In genomic region chr15:47431501-47431900, GRCh38 we compare ENCODE assay signal across 24 cellular contexts.
DNase-seq lines count a peak whose midpoint lies in the region; ATAC-seq and TF ChIP-seq lines count a peak whose summit lies in the region.
"Had no signal": no experiment of that assay in that cellular context is flagged by ENCODE, and none has a peak within 500 bp of the region (broad histone marks: within the 10 kb centered on the region; RNA-seq: fewer than 3 reads in every experiment).

No MANE protein-coding gene starts in this region.

- WGBS in psoas muscle, 3 donors: 85 to 92% (median 87%) methylated on average over 3 of the region's 3 CpGs

- POLR2A ChIA-PET in BJ (lab: Charles Lee): no interaction called here

- H3K27ac ChIP-seq in osteoblast (ENCODE audit: low read depth, low read length) (peak overlapping the region; percentile 61), psoas muscle (no peak overlapping the region)
- H3K27ac ChIP-seq: colonic mucosa, epithelial cell of prostate, hepatocyte, prostate gland, vagina had no signal

- ATAC-seq in GM19463 (IDR thresholded peaks at IDR 0.05; ENCODE audit: unreplicated experiment) (no peak), psoas muscle (no peak)
- ATAC-seq: left lobe of liver had no signal

- no peaks in the 10 kb centered on the region for H3K79me2 ChIP-seq in osteoblast (ENCODE audit: insufficient read depth, low read length)
- H3K79me2 ChIP-seq: hepatocyte had no signal

- H3K4me1 Mint-ChIP-seq in type B pancreatic cell (ENCODE audit: unreplicated experiment): no peaks in the 10 kb centered on the region

- no peaks in the 10 kb centered on the region for H4K20me1 ChIP-seq in osteoblast (ENCODE audit: insufficient read depth, low read length)

- H3K9me3 ChIP-seq in MG63 (no peaks in the 10 kb centered on the region), osteoblast (ENCODE audit: low read depth, low read length) (no peaks in the 10 kb centered on the region), psoas muscle (no peaks in the 10 kb centered on the region)
- H3K9me3 ChIP-seq: colonic mucosa, prostate gland, vagina had no signal

- no peaks in the 10 kb centered on the region for H3K36me3 ChIP-seq in BJ (ENCODE audit: control insufficient read depth, insufficient read depth, low read length)
- no peaks in the 10 kb centered on the region for H3K36me3 ChIP-seq in MG63
- H3K36me3 ChIP-seq in osteoblast (ENCODE audit: insufficient read depth, low read length): no peaks in the 10 kb centered on the region
- no peaks in the 10 kb centered on the region for H3K36me3 ChIP-seq in psoas muscle (ENCODE audit: insufficient read depth in 1 of 2, low read depth in 1 of 2)
- H3K36me3 ChIP-seq: colonic mucosa, prostate gland, vagina had no signal

- no peak overlapping the region for H3K4me3 ChIP-seq in BJ (ENCODE audit: low read depth, low read length)
- H3K4me3 ChIP-seq in MG63: no peak overlapping the region
- H3K4me3 ChIP-seq in osteoblast (ENCODE audit: insufficient read depth, low read length): no peak overlapping the region
- no peak overlapping the region for H3K4me3 ChIP-seq in psoas muscle
- H3K4me3 ChIP-seq: colonic mucosa, hepatocyte, prostate gland, vagina had no signal

- H3K27ac Mint-ChIP-seq in type B pancreatic cell: no peak overlapping the region
- H3K27ac Mint-ChIP-seq: activated naive CD8-positive, alpha-beta T cell; activated T-cell treated with anti-CD3 and anti-CD28 coated beads, Interleukin-2, amount 50 U/mL, for 24 hours; naive B cell had no signal

- no peak for TF ChIP-seq CTCF in BJ (IDR thresholded peaks at IDR 0.05; ENCODE audit: insufficient read depth, low read depth, low read length)
- TF ChIP-seq CTCF in osteoblast (IDR thresholded peaks at IDR 0.05; ENCODE audit: extremely low read depth, low read depth, low read length): no peak
- TF ChIP-seq CTCF in type B pancreatic cell (conservative IDR thresholded peaks at IDR 0.05): no peak
- no peak for TF ChIP-seq CTCF in psoas muscle (IDR thresholded peaks at IDR 0.05)

- CTCF ChIA-PET in BJ (lab: Yijun Ruan, JAX): no interaction called here

- intact Hi-C loops in psoas muscle (cut with DNase I): no loop called here

- no peak overlapping the region for H2AFZ ChIP-seq in osteoblast (ENCODE audit: low read length)
- H2AFZ ChIP-seq: hepatocyte had no signal

- H3K27me3 Mint-ChIP-seq in type B pancreatic cell: peaks cover 2% of the 10 kb centered on the region
- H3K27me3 Mint-ChIP-seq: activated naive CD8-positive, alpha-beta T cell; activated T-cell treated with anti-CD3 and anti-CD28 coated beads, Interleukin-2, amount 50 U/mL, for 24 hours had no signal

- H3K4me3 Mint-ChIP-seq in type B pancreatic cell: no peak overlapping the region
- H3K4me3 Mint-ChIP-seq: activated naive CD8-positive, alpha-beta T cell; activated T-cell treated with anti-CD3 and anti-CD28 coated beads, Interleukin-2, amount 50 U/mL, for 24 hours; naive B cell had no signal

- peaks cover 13% of the 10 kb centered on the region for H3K4me1 ChIP-seq in osteoblast (ENCODE audit: insufficient read depth, low read length)
- H3K4me1 ChIP-seq in psoas muscle: no peaks in the 10 kb centered on the region
- H3K4me1 ChIP-seq: colonic mucosa, prostate gland, vagina had no signal

- H3K27me3 ChIP-seq in BJ (ENCODE audit: control insufficient read depth, insufficient read depth, low read length): no peaks in the 10 kb centered on the region
- H3K27me3 ChIP-seq in MG63: no peaks in the 10 kb centered on the region
- no peaks in the 10 kb centered on the region for H3K27me3 ChIP-seq in osteoblast (ENCODE audit: insufficient read depth, low read length)
- no peaks in the 10 kb centered on the region for H3K27me3 ChIP-seq in psoas muscle (ENCODE audit: insufficient read depth in 3 of 3, low read length in 2 of 3)
- H3K27me3 ChIP-seq: colonic mucosa, hepatocyte, vagina had no signal

- no peak overlapping the region for H3K4me2 ChIP-seq in osteoblast (ENCODE audit: insufficient read depth, low read length)
- H3K4me2 ChIP-seq: hepatocyte had no signal

- DNase-seq in BJ (ENCODE audit: low read depth) (peak; percentile 68), MG63 (peak; percentile 19), fibroblast of gingiva (ENCODE audit: low read depth) (peak; percentile 81), osteoblast (ENCODE audit: insufficient read length, low spot score, missing footprints) (no peak), type B pancreatic cell (ENCODE audit: extremely low spot score, unreplicated experiment) (no peak), HK-2 (ENCODE audit: unreplicated experiment) (no peak), psoas muscle (no peak)
- DNase-seq: activated CD4-positive, alpha-beta T cell treated with anti-CD3 and anti-CD28 coated beads, Interleukin-2, amount 50 U/mL, for 4 hours; activated T-cell treated with anti-CD3 and anti-CD28 coated beads, Interleukin-2, amount 50 U/mL, for 24 hours; C1 segment of cervical spinal cord; colonic mucosa; DMS53; GOT3; MM.1S; naive B cell; NCI-H187 treated with DMSO at 0.1 percent for 48 hours; NCI-H526 had no signal

- no peaks in the 10 kb centered on the region for H3K9me3 Mint-ChIP-seq in type B pancreatic cell

- no peaks in the 10 kb centered on the region for H3K36me3 Mint-ChIP-seq in type B pancreatic cell
- H3K36me3 Mint-ChIP-seq: activated naive CD8-positive, alpha-beta T cell; naive B cell had no signal

Comparison
In these comparisons a context has a peak if more than half of its experiments do, and no peak if none do; other contexts are left out.
1. DNase-seq: peak in BJ (single experiment), MG63 (single experiment) and fibroblast of gingiva (single experiment); none in osteoblast (single experiment), type B pancreatic cell (single experiment), HK-2 (single experiment) and psoas muscle (0 of 2).